Comparison of ENCODE assay signal across 1 cellular context in genomic region chr17:18994626-18995025, GRCh38.
TF ChIP-seq lines count a peak whose summit lies in the region.

No MANE protein-coding gene starts in this region.

TF ChIP-seq in GM23338, 12 proteins besides CTCF, POLR2A, EP300 and RAD21 (continued from another document):
- TF ChIP-seq REST (IDR thresholded peaks at IDR 0.05; ENCODE audit: unreplicated experiment): no peak
- TF ChIP-seq JUNB (IDR thresholded peaks at IDR 0.05; ENCODE audit: unreplicated experiment): no peak
